ENCODE assay signal across 9 cellular contexts in the genomic region with DNA sequence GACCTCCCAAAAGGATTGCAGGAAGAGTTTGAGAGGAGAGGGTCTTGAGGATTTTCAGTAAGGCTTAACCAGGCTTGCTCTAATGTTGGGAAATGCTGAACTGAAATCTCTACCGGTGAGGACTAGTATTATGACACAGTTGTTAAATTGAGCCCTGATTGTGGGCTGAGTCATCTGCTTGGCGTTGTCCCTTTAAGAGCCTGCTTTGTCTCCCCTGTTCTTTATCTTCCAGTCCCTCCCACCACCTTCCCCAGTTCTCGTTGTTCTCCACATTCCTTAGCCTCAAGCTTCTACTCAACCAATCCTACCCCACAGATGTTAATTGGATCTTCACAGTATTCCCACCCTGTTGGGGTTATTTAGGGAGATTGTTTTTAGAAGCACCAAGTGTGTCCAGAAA. TPM values are rescaled to one million over a fixed set of nuclear protein-coding genes. Genes with fewer than 3 reads are reported as not detected.
DNase-seq lines count a peak whose midpoint lies in the region; ATAC-seq and TF ChIP-seq lines count a peak whose summit lies in the region.
"Had no signal": no experiment of that assay in that cellular context is flagged by ENCODE, and none has a peak within 500 bp of the region (broad histone marks: within the 10 kb centered on the region; RNA-seq: fewer than 3 reads in every experiment).

No MANE protein-coding gene starts in this region.

- H3K36me3 ChIP-seq in colonic mucosa, result no peaks in the 10 kb centered on the region
- no peaks in the 10 kb centered on the region for H3K36me3 ChIP-seq in lung (ENCODE audit: control insufficient read depth in 2 of 2, insufficient read depth in 2 of 2, low read length in 2 of 2)

- intact Hi-C loops in colonic mucosa (cut with DNase I) (no loop called here), dorsolateral prefrontal cortex (cut with DNase I) (no loop called here)

- WGBS in lung, 2 donors, result 27 to 32% methylated on average over 3 of the region's 3 CpGs

- POLR2A ChIA-PET in AG04449 (lab: Yijun Ruan, JAX), result no interaction called here

- H3K4me1 ChIP-seq in colonic mucosa (no peaks in the 10 kb centered on the region), lung (ENCODE audit: control insufficient read depth in 2 of 2, insufficient read depth in 2 of 2, low read length in 2 of 2) (peaks cover 0 to 8% of the 10 kb centered on the region in 2 donors)

- CTCF ChIA-PET in AG04449 (lab: Yijun Ruan, JAX), result interaction anchor here (1.6 to 2.2 kb wide), 2 partner anchors 25 to 240 kb away, joined by 4 to 12 read pairs; no protein-coding TSS in a partner anchor

- no peaks in the 10 kb centered on the region for H3K27me3 ChIP-seq in colonic mucosa
- no peaks in the 10 kb centered on the region for H3K27me3 ChIP-seq in lung (ENCODE audit: control insufficient read depth, insufficient read depth)
- no peaks in the 10 kb centered on the region for H3K27me3 ChIP-seq in dorsolateral prefrontal cortex

- TF ChIP-seq CTCF in AG04449 (IDR thresholded peaks at IDR 0.05; ENCODE audit: insufficient read depth, low read length, missing control alignments) (no peak), colonic mucosa (IDR thresholded peaks at IDR 0.05) (no peak), lung (IDR thresholded peaks at IDR 0.05; ENCODE audit: control extremely low read depth, extremely low read depth) (no peak), dorsolateral prefrontal cortex (IDR thresholded peaks at IDR 0.05 in 54 of 56, conservative IDR thresholded peaks at IDR 0.05 in 2 of 56; ENCODE audit: low read depth in 1 of 56, partially characterized antibody in 56 of 56) (no peak)

- peak; percentile 42 for DNase-seq in AG04449 (ENCODE audit: low read depth, low spot score)
- peak; percentile 67 for DNase-seq in LHCN-M2 (ENCODE audit: low read depth)
- DNase-seq in colonic mucosa, result no peak
- no peak for DNase-seq in lung (ENCODE audit: low spot score)
- no peak for DNase-seq in dorsolateral prefrontal cortex
- no peak for DNase-seq in NCI-H2029 treated with DMSO at 0.1 percent for 48 hours (lab: John Stamatoyannopoulos, UW)
- DNase-seq: NCI-H1417 had no signal

- ATAC-seq in lung (ENCODE audit: insufficient read depth, low FRiP score) (peak; percentile 39), GM19397 (IDR thresholded peaks at IDR 0.05; ENCODE audit: unreplicated experiment) (no peak), GM18519 (IDR thresholded peaks at IDR 0.05; ENCODE audit: low FRiP score, unreplicated experiment) (no peak)

- H3K9me3 ChIP-seq in colonic mucosa (no peaks in the 10 kb centered on the region), lung (ENCODE audit: control insufficient read depth in 2 of 2, insufficient read depth in 1 of 2, low read length in 1 of 2) (no peaks in the 10 kb centered on the region)

- H3K9ac ChIP-seq in colonic mucosa (ENCODE audit: low read depth in 2 of 2, low read length in 2 of 2), result no peak overlapping the region

- no peak overlapping the region for H3K4me3 ChIP-seq in AG04449 (ENCODE audit: low read depth, low read length)
- no peak overlapping the region for H3K4me3 ChIP-seq in colonic mucosa
- H3K4me3 ChIP-seq in lung, result no peak overlapping the region
- H3K4me3 ChIP-seq in dorsolateral prefrontal cortex, result no peak overlapping the region

- H3K27ac ChIP-seq in colonic mucosa, result peak overlapping the region; percentile 50
- peak overlapping the region in 1 of 2 donors; percentile 18 for H3K27ac ChIP-seq in lung (ENCODE audit: low read depth in 1 of 2, low read length in 1 of 2)
- H3K27ac ChIP-seq in dorsolateral prefrontal cortex, result no peak overlapping the region

RNA-seq across cellular contexts. Expression of gene ANKRD55, which starts 57.7 kb away (rescaled TPM):
- total RNA-seq in LHCN-M2 (2014; rRNA removed) (not detected in 2 replicates), colonic mucosa (not detected), lung (under 1 TPM; 0.18 to 0.37 TPM), dorsolateral prefrontal cortex (10 to 100 TPM in 6 of 120 experiments, 1 to 10 TPM in 110, under 1 TPM in 4; 0.59 to 12.0 (median 4.0) TPM)
- polyA plus RNA-seq in LHCN-M2 (2012), result not detected
- polyA plus RNA-seq in lung, result under 1 TPM; 0.06 to 0.50 TPM

Comparison
In these comparisons a context has a peak if more than half of its experiments do, and no peak if none do; other contexts are left out.
1. DNase-seq: peak in AG04449 (single experiment) and LHCN-M2 (single experiment); none in colonic mucosa (single experiment), lung (single experiment), dorsolateral prefrontal cortex (0 of 10) and NCI-H2029 treated with DMSO at 0.1 percent for 48 hours (single experiment).